29 cellular contexts compared by ENCODE assay signal in genomic region chr17:50414808-50415207, GRCh38. TPM values are rescaled to one million over a fixed set of nuclear protein-coding genes. Genes with fewer than 3 reads are reported as not detected.
"Had no signal": no experiment of that assay in that cellular context is flagged by ENCODE, and none has a peak within 500 bp of the region (broad histone marks: within the 10 kb centered on the region; RNA-seq: fewer than 3 reads in every experiment).

No MANE protein-coding gene starts in this region.

- H3K36me3 Mint-ChIP-seq: mesothelial cell of epicardium had no signal

- H3K9me3 ChIP-seq: gastrocnemius medialis, left lung, mucosa of descending colon, testis, tibial artery had no signal

- H3K27ac Mint-ChIP-seq: effector memory CD8-positive, alpha-beta T cell; mesothelial cell of epicardium; naive thymus-derived CD4-positive, alpha-beta T cell; nephron; neural progenitor cell; progenitor cell of endocrine pancreas; stimulated activated memory B cell treated with anti-CD40 and anti-IgM and Interleukin-4, amounts not matched to agents 10 μg/mL and 1 μg/mL and 100 μg/mL, for 72 hours; type B pancreatic cell had no signal

- H3K79me2 ChIP-seq: parathyroid adenoma had no signal

- H3K4me2 ChIP-seq: neural progenitor cell had no signal

- H3K9ac ChIP-seq: neural progenitor cell, parathyroid adenoma had no signal

- H3K4me1 Mint-ChIP-seq: mesothelial cell of epicardium, neural progenitor cell had no signal

- H2AFZ ChIP-seq: neural progenitor cell, parathyroid adenoma had no signal

- H3K4me3 ChIP-seq: gastrocnemius medialis, left lung, mucosa of descending colon, neural progenitor cell, testis, tibial artery had no signal

- H3K4me1 ChIP-seq: gastrocnemius medialis, left lung, neural progenitor cell, parathyroid adenoma, testis, tibial artery had no signal

- H3K4me3 Mint-ChIP-seq: effector memory CD8-positive, alpha-beta T cell; mesothelial cell of epicardium; naive thymus-derived CD4-positive, alpha-beta T cell; nephron; neural progenitor cell; stimulated activated memory B cell treated with anti-CD40 and anti-IgM and Interleukin-4, amounts not matched to agents 10 μg/mL and 1 μg/mL and 100 μg/mL, for 72 hours; type B pancreatic cell had no signal

- ATAC-seq: effector memory CD8-positive, alpha-beta T cell; esophagus mucosa; gastrocnemius medialis; left cardiac atrium; left lung; mucosa of descending colon; naive thymus-derived CD4-positive, alpha-beta T cell; sciatic nerve; stimulated activated memory B cell treated with anti-CD40 and anti-IgM and Interleukin-4, amounts not matched to agents 10 μg/mL and 1 μg/mL and 100 μg/mL, for 72 hours; stimulated activated naive CD8-positive, alpha-beta T cell treated with anti-CD3 and anti-CD28 coated beads, Interleukin-15, Interleukin-2, amounts not matched to agents 100 U/mL and 50 U/mL, for 24 hours had no signal

- DNase-seq: cortex of kidney; effector memory CD8-positive, alpha-beta T cell; gastrocnemius medialis; head of caudate nucleus; left cardiac atrium; left lung; mesenchymal stem cell; mucosa of descending colon; naive thymus-derived CD4-positive, alpha-beta T cell; stimulated activated CD4-positive, alpha-beta T cell treated with anti-CD3 and anti-CD28 coated beads, Interleukin-4, amount 100 ng/mL, for 4 hours; stimulated activated naive CD8-positive, alpha-beta T cell treated with anti-CD3 and anti-CD28 coated beads, Interleukin-15, Interleukin-2, amounts not matched to agents 100 U/mL and 50 U/mL, for 24 hours; substantia nigra; testis; tibial artery had no signal

- H3K27me3 Mint-ChIP-seq: progenitor cell of endocrine pancreas; stimulated activated memory B cell treated with anti-CD40 and anti-IgM and Interleukin-4, amounts not matched to agents 10 μg/mL and 1 μg/mL and 100 μg/mL, for 72 hours; type B pancreatic cell had no signal

- H3K27ac ChIP-seq: gastrocnemius medialis, left lung, neural progenitor cell, parathyroid adenoma, testis, tibial artery had no signal

- H3K27me3 ChIP-seq: gastrocnemius medialis, left lung, neural progenitor cell, testis, tibial artery had no signal

- H3K36me3 ChIP-seq: gastrocnemius medialis, left lung, neural progenitor cell, tibial artery had no signal

- FAIRE-seq: endometrium had no signal

RNA-seq across cellular contexts. Expression of gene EME1, which starts 41.8 kb away (rescaled TPM):
- polyA plus RNA-seq: naive thymus-derived CD4-positive, alpha-beta T cell had no signal

RNA-seq across cellular contexts. Expression of gene CHAD, which starts 53.9 kb away (rescaled TPM):
- total RNA-seq: dermis microvascular lymphatic vessel endothelial cell; esophagus mucosa; glomerular endothelial cell; kidney epithelial cell; mesothelial cell of epicardium; naive thymus-derived CD4-positive, alpha-beta T cell; osteoblast; progenitor cell of endocrine pancreas; sciatic nerve had no signal
- polyA plus RNA-seq: naive thymus-derived CD4-positive, alpha-beta T cell; urinary bladder had no signal
